In genomic region chr7:134246761-134247160, GRCh38 we compare ENCODE assay signal across 21 cellular contexts.
"Had no signal": no experiment of that assay in that cellular context is flagged by ENCODE, and none has a peak within 500 bp of the region (broad histone marks: within the 10 kb centered on the region; RNA-seq: fewer than 3 reads in every experiment).

No MANE protein-coding gene starts in this region.

- H3K27me3 ChIP-seq: colonic mucosa had no signal

- H3K9me3 ChIP-seq: colonic mucosa had no signal

- H3K27ac ChIP-seq: colonic mucosa had no signal

- H3K36me3 ChIP-seq: colonic mucosa had no signal

- H3K4me3 ChIP-seq: colonic mucosa had no signal

- DNase-seq: activated B cell treated with CpG ODN at 0.5 μM for 24 hours; activated CD4-positive, alpha-beta memory T cell treated with anti-CD3 and anti-CD28 coated beads for 36 hours; activated CD4-positive, alpha-beta T cell treated with anti-CD3 and anti-CD28 coated beads, Interleukin-2, amount 10 ng/mL, durations not matched to agents 7 days and 5 days; activated CD8-positive, alpha-beta memory T cell treated with anti-CD3 and anti-CD28 coated beads for 24 hours; activated gamma-delta T cell; activated naive CD4-positive, alpha-beta T cell treated with anti-CD3 and anti-CD28 coated beads for 36 hours; activated T-cell treated with anti-CD3 and anti-CD28 coated beads, Interleukin-2, amount 50 U/mL, for 4 hours; amygdala; colonic mucosa; Karpas-422; NCI-H1105 treated with DMSO at 0.1 percent for 48 hours; NCI-H1436 treated with DMSO at 0.1 percent for 48 hours; NCI-H187; NCI-H2171 treated with DMSO at 0.1 percent for 48 hours; NCI-H226; NCI-H526 treated with DMSO at 0.1 percent for 48 hours; RPMI8226; T-helper 17 cell; T-helper 9 cell had no signal

- ATAC-seq: activated T-cell treated with anti-CD3 and anti-CD28 coated beads, Interleukin-2, amount 50 U/mL, for 4 hours; activated T-helper 17 cell treated with anti-CD3 and anti-CD28 coated beads, Interleukin-2, amount 50 U/mL, for 72 hours; Right ventricle myocardium inferior; T-helper 17 cell had no signal

- H3K4me1 ChIP-seq: colonic mucosa had no signal
